ENCODE assay signal across 13 cellular contexts in the genomic region with DNA sequence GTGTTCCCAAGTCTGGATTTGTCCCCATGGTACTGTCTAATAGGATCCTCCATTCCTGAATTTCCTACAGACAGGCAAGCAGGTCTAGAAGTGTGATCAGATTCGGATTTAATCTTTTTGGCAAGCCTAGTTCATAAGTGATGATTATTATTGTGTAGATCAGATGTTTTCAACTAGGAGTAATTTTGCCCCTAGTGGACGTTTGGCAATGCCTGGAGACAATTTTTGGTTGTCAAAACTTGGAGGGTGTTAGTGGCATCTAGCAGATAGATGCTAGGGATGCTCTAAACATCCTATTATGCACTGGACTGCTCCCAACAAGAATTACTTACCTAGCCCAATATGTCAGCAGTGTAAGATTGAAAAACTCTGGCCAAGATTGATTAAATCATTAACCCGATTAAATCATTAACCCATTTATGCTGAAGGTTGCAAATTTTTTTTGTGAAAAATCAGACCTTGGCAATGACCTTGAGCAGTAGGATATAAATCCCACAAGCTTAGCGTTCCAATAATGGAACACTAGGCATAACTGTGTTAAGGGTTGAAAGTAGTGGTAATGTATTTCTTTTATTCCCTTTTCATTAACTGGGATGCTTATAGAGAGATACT. TPM values are rescaled to one million over a fixed set of nuclear protein-coding genes. Genes with fewer than 3 reads are reported as not detected.
A peak's percentile ranks its signal among the peaks of the same experiment; 100 is the strongest.
DNase-seq lines count a peak whose midpoint lies in the region; ATAC-seq and TF ChIP-seq lines count a peak whose summit lies in the region.
"Had no signal": no experiment of that assay in that cellular context is flagged by ENCODE, and none has a peak within 500 bp of the region (broad histone marks: within the 10 kb centered on the region; RNA-seq: fewer than 3 reads in every experiment).

No MANE protein-coding gene starts in this region.

- peaks cover 88% of the 10 kb centered on the region for H3K36me3 Mint-ChIP-seq in MCF 10A (ENCODE audit: insufficient read depth, unreplicated experiment)

- H3K4me1 ChIP-seq in breast epithelium = no peaks in the 10 kb centered on the region
- no peaks in the 10 kb centered on the region for H3K4me1 ChIP-seq in HAP-1

- no peak for TF ChIP-seq POLR2A in breast epithelium (IDR thresholded peaks at IDR 0.05)

- H3K27ac ChIP-seq in breast epithelium = no peak overlapping the region

- H3K27me3 Mint-ChIP-seq in MCF 10A (ENCODE audit: insufficient read depth, unreplicated experiment) = no peaks in the 10 kb centered on the region
- H3K27me3 Mint-ChIP-seq: T-helper 17 cell had no signal

- no peak overlapping the region for H3K27ac Mint-ChIP-seq in MCF 10A (ENCODE audit: low read depth, unreplicated experiment)
- H3K27ac Mint-ChIP-seq: T-helper 17 cell had no signal

- no peak for ATAC-seq in esophagus mucosa
- ATAC-seq: T-helper 17 cell had no signal

- TF ChIP-seq CTCF in MCF 10A (IDR thresholded peaks at IDR 0.05; ENCODE audit: unreplicated experiment) (peak; percentile 41), breast epithelium (IDR thresholded peaks at IDR 0.05) (no peak)

- no TSS peak for BruUV-seq in MCF 10A (replicated peaks; lab: Mats Ljungman, UMichigan)

- H3K36me3 ChIP-seq in breast epithelium (peaks cover 6% of the 10 kb centered on the region), HAP-1 (replicated peaks) (peaks cover 81% of the 10 kb centered on the region)

- in situ Hi-C loops in HAP-1 (cut with MboI; ENCODE audit: low sequenced_read_pairs) = no loop called here

- no peak overlapping the region for H3K4me3 ChIP-seq in breast epithelium
- no peak overlapping the region for H3K4me3 ChIP-seq in HAP-1

- intact Hi-C loops in MCF 10A (cut with micrococcal nuclease) = no loop called here
- intact Hi-C loops in breast epithelium (cut with DNase I; ENCODE audit: low total_unique reads) = no loop called here

- POLR2A ChIA-PET in MCF 10A (lab: Yijun Ruan, JAX) = no interaction called here

- no peaks in the 10 kb centered on the region for H3K4me1 Mint-ChIP-seq in MCF 10A (ENCODE audit: insufficient read depth, unreplicated experiment)

- DNase-seq in MCF 10A (ENCODE audit: unreplicated experiment) (no peak), breast epithelium (ENCODE audit: low spot score in 2 of 2) (no peak), NAMALWA (ENCODE audit: low spot score) (peak; percentile 49), dermis blood vessel endothelial cell (peak; percentile 21), T-helper 9 cell (no peak), NCI-H526 treated with DMSO at 0.1 percent for 48 hours (lab: John Stamatoyannopoulos, UW) (no peak), HAP-1 (ENCODE audit: low spot score in 2 of 2) (no peak)
- DNase-seq: activated CD4-positive, alpha-beta T cell treated with anti-CD3 and anti-CD28 coated beads, Interleukin-2, amount 50 U/mL, for 4 hours; GDM1; NCI-H2029 treated with DMSO at 0.1 percent for 48 hours; T-helper 17 cell had no signal

- CTCF ChIA-PET in MCF 10A (lab: Yijun Ruan, JAX) = interaction anchor here (1.0 to 1.7 kb wide), 4 partner anchors 11 to 16 kb away, joined by 3 to 9 read pairs (median 4); no protein-coding TSS in a partner anchor

- H3K27me3 ChIP-seq in breast epithelium (no peaks in the 10 kb centered on the region), HAP-1 (ENCODE audit: low read depth) (no peaks in the 10 kb centered on the region)

- H3K9me3 Mint-ChIP-seq in MCF 10A (ENCODE audit: unreplicated experiment) = no peaks in the 10 kb centered on the region

- no peak overlapping the region for H3K4me3 Mint-ChIP-seq in MCF 10A (ENCODE audit: unreplicated experiment)
- H3K4me3 Mint-ChIP-seq: T-helper 17 cell had no signal

- H3K9me3 ChIP-seq in breast epithelium (no peaks in the 10 kb centered on the region), HAP-1 (no peaks in the 10 kb centered on the region)

RNA-seq across cellular contexts. Expression of a gene that starts 28.2 kb away (rescaled TPM):
- total RNA-seq in MCF 10A (2022) = 128 and 134 TPM in 2 replicates
- total RNA-seq in breast epithelium = 100 to 1,000 TPM in 1 of 3 donors, 10 to 100 TPM in 2; 48.0 to 119 (median 79.3) TPM
- total RNA-seq in dermis blood vessel endothelial cell = 31.0 and 38.7 TPM in 2 replicates
- total RNA-seq in esophagus mucosa = 32.6 TPM

RNA-seq across cellular contexts. Expression of a gene that starts 40.7 kb away (rescaled TPM):
- total RNA-seq in MCF 10A (2022) (not detected in 2 replicates), breast epithelium (not detected), dermis blood vessel endothelial cell (not detected in 2 replicates), esophagus mucosa (not detected)
- total RNA-seq: myocyte, T-helper 17 cell had no signal

Comparison
In these comparisons a context has a peak if more than half of its experiments do, and no peak if none do; other contexts are left out.
1. DNase-seq: peak in NAMALWA (single experiment) and dermis blood vessel endothelial cell (single experiment); none in MCF 10A (single experiment), breast epithelium (0 of 2), T-helper 9 cell (single experiment), NCI-H526 treated with DMSO at 0.1 percent for 48 hours (single experiment) and HAP-1 (0 of 2).